8 cellular contexts compared by ENCODE assay signal in the genomic region with DNA sequence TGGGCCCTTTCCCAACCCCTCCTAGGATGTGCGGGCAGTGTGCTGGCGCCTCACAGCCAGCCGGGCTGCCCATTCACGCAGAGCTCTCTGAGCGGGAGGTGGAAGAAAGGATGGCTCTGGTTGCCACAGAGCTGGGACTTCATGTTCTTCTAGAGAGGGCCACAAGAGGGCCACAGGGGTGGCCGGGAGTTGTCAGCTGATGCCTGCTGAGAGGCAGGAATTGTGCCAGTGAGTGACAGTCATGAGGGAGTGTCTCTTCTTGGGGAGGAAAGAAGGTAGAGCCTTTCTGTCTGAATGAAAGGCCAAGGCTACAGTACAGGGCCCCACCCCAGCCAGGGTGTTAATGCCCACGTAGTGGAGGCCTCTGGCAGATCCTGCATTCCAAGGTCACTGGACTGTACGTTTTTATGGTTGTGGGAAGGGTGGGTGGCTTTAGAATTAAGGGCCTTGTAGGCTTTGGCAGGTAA. TPM values are rescaled to one million over a fixed set of nuclear protein-coding genes. Genes with fewer than 3 reads are reported as not detected.
DNase-seq lines count a peak whose midpoint lies in the region; ATAC-seq and TF ChIP-seq lines count a peak whose summit lies in the region.

No MANE protein-coding gene starts in this region.

- peak overlapping the region in 2 of 3 donors; percentile 3 to 60 for H3K9ac ChIP-seq in skeletal muscle tissue (ENCODE audit: low read depth in 1 of 3, low read length in 3 of 3)

- no peaks in the 10 kb centered on the region for H3K4me1 ChIP-seq in CD8-positive, alpha-beta T cell (ENCODE audit: insufficient read depth, low read length)
- H3K4me1 ChIP-seq in ascending aorta (no peaks in the 10 kb centered on the region), hepatocyte (ENCODE audit: insufficient read depth) (peaks cover 22% of the 10 kb centered on the region), skeletal muscle tissue (ENCODE audit: control insufficient read depth in 3 of 3, insufficient read depth in 3 of 3, low read length in 3 of 3) (peaks cover 7 to 24% (median 16%) of the 10 kb centered on the region in 3 donors)

- TF ChIP-seq CTCF in CD8-positive, alpha-beta T cell (IDR thresholded peaks at IDR 0.05) = no peak
- TF ChIP-seq CTCF in ascending aorta (IDR thresholded peaks at IDR 0.05) (peak in 2 of 3 experiments; percentile 20 to 23), hepatocyte (IDR thresholded peaks at IDR 0.05; ENCODE audit: poor library complexity) (peak; percentile 46)

- no peak overlapping the region for H2AFZ ChIP-seq in hepatocyte

- CTCF ChIA-PET in CD8-positive, alpha-beta T cell (lab: Charles Lee) = interaction anchor here (0.8 to 3.1 kb wide), 3 partner anchors 8 to 169 kb away, joined by 4 to 10 read pairs (median 6); no protein-coding TSS in a partner anchor

- 11% methylated on average over 8 of the region's 8 CpGs for WGBS in hepatocyte (ENCODE audit: low lambda C conversion rate, missing lambda C conversion rate)

- H3K27me3 ChIP-seq in CD8-positive, alpha-beta T cell (ENCODE audit: insufficient read depth, low read length) = no peaks in the 10 kb centered on the region
- H3K27me3 ChIP-seq in ascending aorta (no peaks in the 10 kb centered on the region), hepatocyte (no peaks in the 10 kb centered on the region), skeletal muscle tissue (ENCODE audit: control insufficient read depth in 3 of 3, insufficient read depth in 3 of 3, low read length in 3 of 3) (no peaks in the 10 kb centered on the region)

- intact Hi-C loops in CD8-positive, alpha-beta T cell (cut with DNase I, micrococcal nuclease) = no loop called here
- intact Hi-C loops in ascending aorta (cut with DNase I) = no loop called here

- H3K27me3 Mint-ChIP-seq in CD8-positive, alpha-beta T cell (ENCODE audit: low read depth) = no peaks in the 10 kb centered on the region

- H3K27ac ChIP-seq in CD8-positive, alpha-beta T cell (ENCODE audit: low read depth, low read length) = no peak overlapping the region
- peak overlapping the region in 1 of 2 donors; percentile 0 for H3K27ac ChIP-seq in ascending aorta
- peak overlapping the region; percentile 71 for H3K27ac ChIP-seq in hepatocyte
- peak overlapping the region; percentile 42 for H3K27ac ChIP-seq in skeletal muscle tissue (ENCODE audit: low read depth, low read length)

- no peak overlapping the region for H3K27ac Mint-ChIP-seq in CD8-positive, alpha-beta T cell

- peaks cover 24% of the 10 kb centered on the region for H3K36me3 Mint-ChIP-seq in CD8-positive, alpha-beta T cell

- H3K4me3 ChIP-seq in CD8-positive, alpha-beta T cell (ENCODE audit: low read depth, low read length) = no peak overlapping the region
- no peak overlapping the region for H3K4me3 ChIP-seq in ascending aorta
- H3K4me3 ChIP-seq in hepatocyte = no peak overlapping the region
- H3K4me3 ChIP-seq in skeletal muscle tissue (ENCODE audit: low read length in 3 of 3) = no peak overlapping the region

- peak overlapping the region; percentile 39 for H3K4me2 ChIP-seq in hepatocyte

- H3K4me3 Mint-ChIP-seq in CD8-positive, alpha-beta T cell = no peak overlapping the region

- H3K9me3 Mint-ChIP-seq in CD8-positive, alpha-beta T cell = no peaks in the 10 kb centered on the region

- H3K4me1 Mint-ChIP-seq in CD8-positive, alpha-beta T cell (ENCODE audit: low read depth) = no peaks in the 10 kb centered on the region

- H3K9me3 ChIP-seq in CD8-positive, alpha-beta T cell (ENCODE audit: low read length) = no peaks in the 10 kb centered on the region
- H3K9me3 ChIP-seq in ascending aorta (no peaks in the 10 kb centered on the region), hepatocyte (ENCODE audit: low read depth) (no peaks in the 10 kb centered on the region), skeletal muscle tissue (ENCODE audit: control insufficient read depth in 3 of 3, low read length in 3 of 3) (no peaks in the 10 kb centered on the region)

- H3K79me2 ChIP-seq in hepatocyte = peaks cover 3% of the 10 kb centered on the region

- H4K20me1 ChIP-seq in hepatocyte (ENCODE audit: insufficient read depth, poor library complexity, severe bottlenecking) = no peaks in the 10 kb centered on the region

- POLR2A ChIA-PET in CD8-positive, alpha-beta T cell (lab: Charles Lee) = no interaction called here

- no peak for DNase-seq in CD8-positive, alpha-beta T cell
- DNase-seq in HCEC 1CT (peak; percentile 61), NCI-H510A treated with DMSO at 0.1 percent for 48 hours (lab: John Stamatoyannopoulos, UW) (peak; percentile 88), ascending aorta (ENCODE audit: low spot score in 2 of 2) (no peak), hepatocyte (ENCODE audit: low spot score) (peak; percentile 89)

- H3K9me2 ChIP-seq in hepatocyte (replicated peaks; ENCODE audit: insufficient read depth) = no peaks in the 10 kb centered on the region

- peak; percentile 49 for ATAC-seq in CD8-positive, alpha-beta T cell
- ATAC-seq in HG03520 (IDR thresholded peaks at IDR 0.05; ENCODE audit: unreplicated experiment) (no peak), HG03432 (IDR thresholded peaks at IDR 0.05; ENCODE audit: unreplicated experiment) (no peak)

- peaks cover 3% of the 10 kb centered on the region for H3K36me3 ChIP-seq in CD8-positive, alpha-beta T cell (ENCODE audit: insufficient read depth, low read length)
- H3K36me3 ChIP-seq in ascending aorta (peaks cover 35 to 44% of the 10 kb centered on the region in 2 donors), hepatocyte (replicated peaks; ENCODE audit: insufficient read depth, low read depth) (no peaks in the 10 kb centered on the region), skeletal muscle tissue (ENCODE audit: control insufficient read depth in 3 of 3, insufficient read depth in 3 of 3, low read length in 3 of 3) (peaks cover 25 to 30% (median 29%) of the 10 kb centered on the region in 3 donors)

RNA-seq across cellular contexts. Expression of a gene that starts 8.3 kb away (rescaled TPM):
- total RNA-seq in CD8-positive, alpha-beta T cell = 10 to 100 TPM in 1 of 2 experiments, 1 to 10 TPM in 1; 9.8 to 11.1 TPM
- 47.7 TPM for total RNA-seq in ascending aorta
- total RNA-seq in hepatocyte = 12.6 and 17.7 TPM in 2 replicates
- polyA plus RNA-seq in hepatocyte = 10.2 and 12.2 TPM in 2 replicates
- 9.4 TPM for total RNA-seq in skeletal muscle tissue

RNA-seq across cellular contexts. Expression of a gene that starts 15.7 kb away (rescaled TPM):
- total RNA-seq in CD8-positive, alpha-beta T cell = 1 to 10 TPM; 2.7 to 3.9 TPM
- total RNA-seq in ascending aorta (31.2 TPM), hepatocyte (11.8 and 12.3 TPM in 2 replicates), skeletal muscle tissue (2.6 TPM)
- polyA plus RNA-seq in hepatocyte = 11.9 and 12.8 TPM in 2 replicates

RNA-seq across cellular contexts. Expression of a gene that starts 15.8 kb away (rescaled TPM):
- 10 to 100 TPM; 15.6 to 18.4 TPM for total RNA-seq in CD8-positive, alpha-beta T cell
- total RNA-seq in ascending aorta (26.0 TPM), hepatocyte (125 and 126 TPM in 2 replicates), skeletal muscle tissue (44.4 TPM)
- 95.1 and 106 TPM in 2 replicates for polyA plus RNA-seq in hepatocyte

RNA-seq across cellular contexts. Expression of a gene that starts 31.3 kb away (rescaled TPM):
- 100 to 1,000 TPM; 220 to 235 TPM for total RNA-seq in CD8-positive, alpha-beta T cell
- total RNA-seq in ascending aorta (192 TPM), hepatocyte (206 and 254 TPM in 2 replicates), skeletal muscle tissue (162 TPM)
- polyA plus RNA-seq in hepatocyte = 200 and 204 TPM in 2 replicates

RNA-seq across cellular contexts. Expression of a gene that starts 32.3 kb away (rescaled TPM):
- not detected for total RNA-seq in CD8-positive, alpha-beta T cell
- not detected for total RNA-seq in ascending aorta
- 1.5 and 1.8 TPM in 2 replicates for total RNA-seq in hepatocyte
- polyA plus RNA-seq in hepatocyte = 4.0 and 5.2 TPM in 2 replicates
- total RNA-seq in skeletal muscle tissue = under 0.01 TPM

Comparison
In these comparisons a context has a peak if more than half of its experiments do, and no peak if none do; other contexts are left out.
1. DNase-seq: peak in HCEC 1CT (single experiment), NCI-H510A treated with DMSO at 0.1 percent for 48 hours (single experiment) and hepatocyte (single experiment); none in CD8-positive, alpha-beta T cell (0 of 7) and ascending aorta (0 of 2).